Comparison of ENCODE assay signal across 8 cellular contexts in genomic region chr11:66282468-66283455, GRCh38. TPM values are rescaled to one million over a fixed set of nuclear protein-coding genes. Genes with fewer than 3 reads are reported as not detected.
A peak's percentile ranks its signal among the peaks of the same experiment; 100 is the strongest.
DNase-seq lines count a peak whose midpoint lies in the region; ATAC-seq and TF ChIP-seq lines count a peak whose summit lies in the region.

No MANE protein-coding gene starts in this region.

- H3K27me3 Mint-ChIP-seq in activated naive CD8-positive, alpha-beta T cell treated with anti-CD3 and anti-CD28 coated beads, Interleukin-2, amount 50 U/mL, for 24 hours: peaks cover 7% of the 10 kb centered on the region

- H3K36me3 ChIP-seq in psoas muscle (ENCODE audit: insufficient read depth in 1 of 2, low read depth in 1 of 2): peaks cover 6 to 31% of the 10 kb centered on the region in 2 donors
- H3K36me3 ChIP-seq in vagina: no peaks in the 10 kb centered on the region

- WGBS in psoas muscle, 3 donors: 14 to 18% (median 14%) methylated on average over 26 to 35 of the region's 35 CpGs

- peak overlapping the region; percentile 14 for H3K4me3 Mint-ChIP-seq in activated naive CD8-positive, alpha-beta T cell treated with anti-CD3 and anti-CD28 coated beads, Interleukin-2, amount 50 U/mL, for 24 hours

- H3K4me1 Mint-ChIP-seq in activated naive CD8-positive, alpha-beta T cell treated with anti-CD3 and anti-CD28 coated beads, Interleukin-2, amount 50 U/mL, for 24 hours: peaks cover 35% of the 10 kb centered on the region

- H3K27ac Mint-ChIP-seq in activated naive CD8-positive, alpha-beta T cell treated with anti-CD3 and anti-CD28 coated beads, Interleukin-2, amount 50 U/mL, for 24 hours: peak overlapping the region; percentile 27

- H3K27me3 ChIP-seq in psoas muscle (ENCODE audit: insufficient read depth in 3 of 3, low read length in 2 of 3) (peaks cover 0 to 7% (median 0%) of the 10 kb centered on the region in 3 donors), vagina (no peaks in the 10 kb centered on the region)

- H3K4me1 ChIP-seq in psoas muscle: peaks cover 8% of the 10 kb centered on the region
- H3K4me1 ChIP-seq in vagina: peaks cover 35% of the 10 kb centered on the region

- in situ Hi-C loops in GM13977 (cut with MboI; ENCODE audit: low pct_unique_long_range_greater_than_20kb, low sequenced_read_pairs, unreplicated experiment): no loop called here

- peak; percentile 95 for TF ChIP-seq CTCF in GM13977 (IDR thresholded peaks at IDR 0.05; ENCODE audit: extremely low read depth, insufficient read depth, missing control alignments)
- TF ChIP-seq CTCF in psoas muscle (IDR thresholded peaks at IDR 0.05): peak; percentile 99
- peak; percentile 91 to 98 (median 97) for TF ChIP-seq CTCF in vagina (IDR thresholded peaks at IDR 0.05)

- H3K36me3 Mint-ChIP-seq in activated naive CD8-positive, alpha-beta T cell treated with anti-CD3 and anti-CD28 coated beads, Interleukin-2, amount 50 U/mL, for 24 hours (ENCODE audit: low read depth): no peaks in the 10 kb centered on the region

- no peaks in the 10 kb centered on the region for H3K9me3 Mint-ChIP-seq in activated naive CD8-positive, alpha-beta T cell treated with anti-CD3 and anti-CD28 coated beads, Interleukin-2, amount 50 U/mL, for 24 hours

- peak; percentile 99 for DNase-seq in GM13977 (ENCODE audit: low spot score)
- peak; percentile 91 for DNase-seq in NCI-H146 treated with DMSO at 0.1 percent for 48 hours (lab: John Stamatoyannopoulos, UW; ENCODE audit: unreplicated experiment)
- peak; percentile 100 for DNase-seq in T follicular helper cell (ENCODE audit: low read depth)
- peak; percentile 100 for DNase-seq in activated naive CD8-positive, alpha-beta T cell treated with anti-CD3 and anti-CD28 coated beads, Interleukin-2, amount 50 U/mL, for 24 hours
- DNase-seq in cardiac septum (ENCODE audit: low spot score): peak; percentile 98
- DNase-seq in psoas muscle: peak; percentile 98 to 99
- DNase-seq in vagina (ENCODE audit: extremely low spot score in 2 of 2): no peak

- ATAC-seq in HG02852 (IDR thresholded peaks at IDR 0.05; ENCODE audit: unreplicated experiment) (peak; percentile 75), psoas muscle (peak; percentile 87 to 94 (median 88))
- ATAC-seq in activated naive CD8-positive, alpha-beta T cell treated with anti-CD3 and anti-CD28 coated beads, Interleukin-2, amount 50 U/mL, for 24 hours: peak; percentile 92

- H3K9me3 ChIP-seq in psoas muscle (no peaks in the 10 kb centered on the region), vagina (no peaks in the 10 kb centered on the region)

- H3K4me3 ChIP-seq in psoas muscle (no peak overlapping the region), vagina (no peak overlapping the region)

- intact Hi-C loops in cardiac septum (cut with DNase I): no loop called here
- intact Hi-C loops in psoas muscle (cut with DNase I): loop anchor here in 1 of 2 donors (1.0 kb wide), 1 partner anchor 60 kb away; no protein-coding TSS in a partner anchor
- intact Hi-C loops in vagina (cut with DNase I): loop anchor here (10.0 kb wide), 1 partner anchor 58 kb away; no protein-coding TSS in a partner anchor

- H3K27ac ChIP-seq in psoas muscle (no peak overlapping the region), vagina (no peak overlapping the region)

- no peak for TF ChIP-seq POLR2A in vagina (IDR thresholded peaks at IDR 0.05)

RNA-seq across cellular contexts. Expression of gene CNIH2, which starts 4.8 kb away (rescaled TPM):
- 0.22 TPM for total RNA-seq in cardiac septum
- total RNA-seq in psoas muscle: not detected
- polyA plus RNA-seq in psoas muscle: under 1 TPM in 1 of 3 donors, not detected in 2; 0.05 TPM
- total RNA-seq in vagina: 3.2 TPM

RNA-seq across cellular contexts. Expression of gene YIF1A, which starts 6.2 kb away (rescaled TPM):
- total RNA-seq in cardiac septum (74.0 TPM), psoas muscle (10 to 100 TPM; 70.1 to 90.4 (median 78.6) TPM), vagina (130 TPM)
- polyA plus RNA-seq in psoas muscle: 100 to 1,000 TPM in 1 of 3 donors, 10 to 100 TPM in 2; 87.4 to 161 (median 96.1) TPM

RNA-seq across cellular contexts. Expression of gene TMEM151A, which starts 8.9 kb away (rescaled TPM):
- total RNA-seq in cardiac septum (0.24 TPM), psoas muscle (not detected), vagina (1.7 TPM)
- under 1 TPM in 2 of 3 donors, not detected in 1; 0.04 to 0.05 TPM for polyA plus RNA-seq in psoas muscle

RNA-seq across cellular contexts. Expression of gene RAB1B, which starts 14.3 kb away (rescaled TPM):
- total RNA-seq in cardiac septum (124 TPM), psoas muscle (100 to 1,000 TPM; 120 to 146 (median 129) TPM), vagina (72.7 TPM)
- 100 to 1,000 TPM; 121 to 163 (median 130) TPM for polyA plus RNA-seq in psoas muscle

RNA-seq across cellular contexts. Expression of gene KLC2, which starts 25.3 kb away (rescaled TPM):
- 43.5 TPM for total RNA-seq in cardiac septum
- 10 to 100 TPM; 39.3 to 62.5 (median 54.4) TPM for total RNA-seq in psoas muscle
- 100 to 1,000 TPM in 1 of 3 donors, 10 to 100 TPM in 2; 30.4 to 124 (median 41.5) TPM for polyA plus RNA-seq in psoas muscle
- 14.0 TPM for total RNA-seq in vagina

Comparison
In these comparisons a context has a peak if more than half of its experiments do, and no peak if none do; other contexts are left out.
1. DNase-seq: peak in GM13977 (single experiment), NCI-H146 treated with DMSO at 0.1 percent for 48 hours (single experiment), T follicular helper cell (single experiment), activated naive CD8-positive, alpha-beta T cell treated with anti-CD3 and anti-CD28 coated beads, Interleukin-2, amount 50 U/mL, for 24 hours (single experiment), cardiac septum (single experiment) and psoas muscle (2 of 2); none in vagina (0 of 2).
2. Peak in every context shown above with its lines, with median percentiles within 50 percentile points of each other: CTCF ChIP-seq and ATAC-seq.